15 cellular contexts compared by ENCODE assay signal in the genomic region with DNA sequence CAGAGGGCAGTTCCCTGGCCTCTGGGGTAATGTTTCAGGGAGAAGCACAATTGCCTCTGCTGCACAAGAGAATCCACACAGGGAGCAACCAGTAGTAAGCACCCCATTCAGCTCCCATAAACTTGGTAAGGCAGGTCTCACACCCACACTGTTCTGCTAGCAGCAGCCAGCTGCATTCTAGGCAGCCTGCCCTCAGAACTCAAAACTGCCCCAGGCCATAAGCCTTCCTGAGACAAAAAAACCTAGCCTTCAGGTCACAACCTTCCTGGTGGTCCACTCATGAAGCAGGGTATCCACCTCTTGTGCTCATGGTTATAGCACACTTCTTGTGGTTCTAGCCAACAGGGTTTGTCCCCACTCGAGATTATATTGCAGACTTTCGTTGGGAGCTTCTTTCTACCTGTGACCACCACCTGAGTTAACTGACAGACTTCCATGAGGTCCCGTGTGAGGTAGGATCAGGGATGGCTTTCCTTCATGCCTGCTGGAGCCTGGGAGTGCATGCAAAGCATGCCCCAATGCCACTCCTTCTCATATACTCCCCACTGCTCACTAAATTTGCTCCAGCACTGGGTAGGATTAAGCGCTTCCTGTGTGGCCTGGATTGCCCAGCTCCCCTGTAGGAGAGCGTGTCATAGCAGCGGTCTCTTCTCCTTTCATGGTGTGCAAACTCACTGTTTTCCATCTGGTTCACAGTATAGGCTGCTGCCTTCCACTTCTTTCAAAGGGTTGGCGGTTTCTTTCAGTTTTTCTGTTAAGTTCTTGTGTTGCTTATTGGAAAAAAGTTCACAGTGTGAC. TPM values are rescaled to one million over a fixed set of nuclear protein-coding genes. Genes with fewer than 3 reads are reported as not detected.
"Had no signal": no experiment of that assay in that cellular context is flagged by ENCODE, and none has a peak within 500 bp of the region (broad histone marks: within the 10 kb centered on the region; RNA-seq: fewer than 3 reads in every experiment).

No MANE protein-coding gene starts in this region.

- H3K9me3 Mint-ChIP-seq: type B pancreatic cell had no signal

- DNase-seq: effector memory CD4-positive, alpha-beta T cell; gastrocnemius medialis; heart right ventricle; hypothalamus; kidney glomerular epithelial cell; mammary epithelial cell; mucosa of descending colon; naive thymus-derived CD8-positive, alpha-beta T cell; ovary; small intestine; stimulated activated CD4-positive, alpha-beta T cell treated with anti-CD3 and anti-CD28 coated beads, Interleukin-12 subunit alpha, Interleukin-12 subunit beta, amount 100 ng/mL, for 4 hours; stimulated activated naive CD4-positive, alpha-beta T cell treated with Interleukin-2 at 50 U/mL for 16 hours; uterus had no signal

- H3K4me1 Mint-ChIP-seq: naive thymus-derived CD8-positive, alpha-beta T cell had no signal

- H3K27ac Mint-ChIP-seq: naive thymus-derived CD8-positive, alpha-beta T cell; type B pancreatic cell had no signal

- H3K27me3 Mint-ChIP-seq: type B pancreatic cell had no signal

- ATAC-seq: esophagus mucosa; gastrocnemius medialis; mucosa of descending colon; naive thymus-derived CD8-positive, alpha-beta T cell had no signal

- H3K4me3 Mint-ChIP-seq: naive thymus-derived CD8-positive, alpha-beta T cell; type B pancreatic cell had no signal

- H3K36me3 Mint-ChIP-seq: type B pancreatic cell had no signal

RNA-seq across cellular contexts. Expression of a gene that starts 33.9 kb away (rescaled TPM):
- total RNA-seq: naive thymus-derived CD8-positive, alpha-beta T cell had no signal
